ENCODE assay signal across 23 cellular contexts in genomic region chr11:130369713-130370112, GRCh38. TPM values are rescaled to one million over a fixed set of nuclear protein-coding genes. Genes with fewer than 3 reads are reported as not detected.
DNase-seq lines count a peak whose midpoint lies in the region; ATAC-seq and TF ChIP-seq lines count a peak whose summit lies in the region.
"Had no signal": no experiment of that assay in that cellular context is flagged by ENCODE, and none has a peak within 500 bp of the region (broad histone marks: within the 10 kb centered on the region; RNA-seq: fewer than 3 reads in every experiment).

No MANE protein-coding gene starts in this region.

- peak overlapping the region in 1 of 6 donors; percentile 46 for H3K27ac Mint-ChIP-seq in immature natural killer cell

- peaks cover 0 to 5% (median 0%) of the 10 kb centered on the region in 3 donors for H3K36me3 Mint-ChIP-seq in immature natural killer cell

- H3K4me1 ChIP-seq in rectal smooth muscle tissue (ENCODE audit: control insufficient read depth, insufficient read depth, low read length): no peaks in the 10 kb centered on the region
- H3K4me1 ChIP-seq: Caco-2 had no signal

- H3K27me3 Mint-ChIP-seq in immature natural killer cell (ENCODE audit: low read depth in 3 of 3): peaks cover 0 to 4% (median 0%) of the 10 kb centered on the region in 3 donors

- no peaks in the 10 kb centered on the region for H3K36me3 ChIP-seq in rectal smooth muscle tissue (ENCODE audit: control insufficient read depth, insufficient read depth, low read length)
- H3K36me3 ChIP-seq: SJSA1 had no signal

- H3K9ac ChIP-seq in rectal smooth muscle tissue (ENCODE audit: low read length): no peak overlapping the region

- peak in 6 of 56 donors; percentile 3 to 12 (median 4) for TF ChIP-seq CTCF in dorsolateral prefrontal cortex (IDR thresholded peaks at IDR 0.05 in 54 of 56, conservative IDR thresholded peaks at IDR 0.05 in 2 of 56; ENCODE audit: low read depth in 1 of 56, partially characterized antibody in 56 of 56)

- DNase-seq in RPMI7951 (ENCODE audit: low read depth) (peak; percentile 31), dorsolateral prefrontal cortex (peak in 4 of 10 donors; percentile 47 to 80 (median 63)), medulla oblongata (ENCODE audit: extremely low spot score) (peak; percentile 81), immature natural killer cell (no peak), GDM1 (lab: John Stamatoyannopoulos, UW) (no peak)
- DNase-seq: DMS79 treated with DMSO at 0.1 percent for 48 hours, GOT3, MV-4-11, NCI-H1417 treated with DMSO at 0.1 percent for 48 hours, NCI-H1930, NCI-H2171, NCI-H748 treated with DMSO at 0.1 percent for 48 hours, PC-3 had no signal

- peak overlapping the region in 40 of 59 donors; percentile 1 to 54 (median 22) for H3K4me3 ChIP-seq in dorsolateral prefrontal cortex
- no peak overlapping the region for H3K4me3 ChIP-seq in rectal smooth muscle tissue (ENCODE audit: low read length)
- H3K4me3 ChIP-seq: GM12878, K562, SJSA1 had no signal

- intact Hi-C loops in dorsolateral prefrontal cortex (cut with DNase I): loop anchor here in 1 of 2 donors (1.0 to 5.0 kb wide), 2 partner anchors 54 to 157 kb away; no protein-coding TSS in a partner anchor

- H3K4me3 Mint-ChIP-seq in immature natural killer cell: no peak overlapping the region

- H3K27ac ChIP-seq in dorsolateral prefrontal cortex: peak overlapping the region; percentile 8 to 98 (median 92)
- H3K27ac ChIP-seq in rectal smooth muscle tissue (ENCODE audit: low read depth, low read length): peak overlapping the region; percentile 55
- H3K27ac ChIP-seq: C4-2B, SJSA1 had no signal

- no peaks in the 10 kb centered on the region for H3K4me1 Mint-ChIP-seq in immature natural killer cell

- H3K9me3 Mint-ChIP-seq in immature natural killer cell: no peaks in the 10 kb centered on the region

- H3K27me3 ChIP-seq in dorsolateral prefrontal cortex (no peaks in the 10 kb centered on the region), rectal smooth muscle tissue (ENCODE audit: control insufficient read depth, insufficient read depth, low read length) (no peaks in the 10 kb centered on the region)
- H3K27me3 ChIP-seq: SJSA1 had no signal

- ATAC-seq in GM18873 (IDR thresholded peaks at IDR 0.05; ENCODE audit: low FRiP score, unreplicated experiment) (no peak), HG02870 (IDR thresholded peaks at IDR 0.05; ENCODE audit: unreplicated experiment) (no peak)
- ATAC-seq: GM12878, K562, PC-3 had no signal

RNA-seq across cellular contexts. Expression of gene ZBTB44, which starts 55.0 kb away (rescaled TPM):
- 18.4 and 19.6 TPM in 2 replicates for total RNA-seq in RPMI7951 (2014; rRNA removed; shearing (Covaris generic))
- 100 to 1,000 TPM in 1 of 120 experiments, 10 to 100 TPM in 119; 48.9 to 117 (median 68.8) TPM for total RNA-seq in dorsolateral prefrontal cortex
- 10 to 100 TPM; 10.4 to 14.0 (median 10.7) TPM for polyA plus RNA-seq in immature natural killer cell

RNA-seq across cellular contexts. Expression of gene ADAMTS8, which starts 58.7 kb away (rescaled TPM):
- not detected in 2 replicates for total RNA-seq in RPMI7951 (2014; rRNA removed; shearing (Covaris generic))
- 10 to 100 TPM in 98 of 120 experiments, 1 to 10 TPM in 22; 6.8 to 26.1 (median 12.6) TPM for total RNA-seq in dorsolateral prefrontal cortex
- under 1 TPM in 1 of 3 donors, not detected in 2; 0.18 TPM for polyA plus RNA-seq in immature natural killer cell
- total RNA-seq: A673, Caco-2, G401, GM12878, K562, PC-3 had no signal
- polyA plus RNA-seq: GM12878, K562 had no signal

Comparison
In these comparisons a context has a peak if more than half of its experiments do, and no peak if none do; other contexts are left out.
1. DNase-seq: peak in RPMI7951 (single experiment) and medulla oblongata (single experiment); none in immature natural killer cell (0 of 3) and GDM1 (single experiment).